In genomic region chr22:46267431-46268279, GRCh38 we compare ENCODE assay signal across 8 cellular contexts. TPM values are rescaled to one million over a fixed set of nuclear protein-coding genes. Genes with fewer than 3 reads are reported as not detected.
A peak's percentile ranks its signal among the peaks of the same experiment; 100 is the strongest.
DNase-seq lines count a peak whose midpoint lies in the region; ATAC-seq, FAIRE-seq and TF ChIP-seq lines count a peak whose summit lies in the region.

TTC38 (plus strand) TSS chr22:46268008; CDS start chr22:46268040, 32 bp downstream.

- ATAC-seq in SK-N-SH treated with all-trans-retinoic acid at 6 μM for 48 hours, result peak; percentile 98
- ATAC-seq in activated naive CD8-positive, alpha-beta T cell treated with anti-CD3 and anti-CD28 coated beads, Interleukin-2, amount 50 U/mL, for 24 hours, result peak; percentile 66

- H3K27me3 ChIP-seq in neutrophil (peaks cover 12% of the 10 kb centered on the region), uterus (no peaks in the 10 kb centered on the region)

- TF ChIP-seq CTCF in neutrophil (IDR thresholded peaks at IDR 0.05) (no peak), uterus (IDR thresholded peaks at IDR 0.05) (no peak)

- H3K4me3 ChIP-seq in neutrophil (ENCODE audit: low read depth in 1 of 2, low read length in 1 of 2) (peak within 1 kb of the TSS; percentile 74 to 77), uterus (peak within 1 kb of the TSS; percentile 70 to 79)

- H3K4me1 ChIP-seq in neutrophil (ENCODE audit: control insufficient read depth in 1 of 2, insufficient read depth in 1 of 2, low read depth in 1 of 2, low read length in 1 of 2), result peaks cover 22 to 27% of the 10 kb centered on the region in 2 experiments
- H3K4me1 ChIP-seq in uterus, result peaks cover 6 to 12% of the 10 kb centered on the region in 2 donors

- peaks cover 12% of the 10 kb centered on the region for H3K4me1 Mint-ChIP-seq in activated naive CD8-positive, alpha-beta T cell treated with anti-CD3 and anti-CD28 coated beads, Interleukin-2, amount 50 U/mL, for 24 hours

- peaks cover 23% of the 10 kb centered on the region for H3K27me3 Mint-ChIP-seq in activated naive CD8-positive, alpha-beta T cell treated with anti-CD3 and anti-CD28 coated beads, Interleukin-2, amount 50 U/mL, for 24 hours

- H3K9me3 Mint-ChIP-seq in activated naive CD8-positive, alpha-beta T cell treated with anti-CD3 and anti-CD28 coated beads, Interleukin-2, amount 50 U/mL, for 24 hours, result peaks cover 9% of the 10 kb centered on the region

- H3K27ac ChIP-seq in neutrophil, result peak within 1 kb of the TSS; percentile 44
- H3K27ac ChIP-seq in uterus, result peak within 1 kb of the TSS; percentile 73 to 87

- H3K4me3 Mint-ChIP-seq in activated naive CD8-positive, alpha-beta T cell treated with anti-CD3 and anti-CD28 coated beads, Interleukin-2, amount 50 U/mL, for 24 hours, result peak within 1 kb of the TSS; percentile 81

- intact Hi-C loops in uterus (cut with DNase I; ENCODE audit: low total_unique reads), result no loop called here

- peaks cover 8% of the 10 kb centered on the region for H3K36me3 ChIP-seq in neutrophil
- no peaks in the 10 kb centered on the region for H3K36me3 ChIP-seq in uterus

- no peaks in the 10 kb centered on the region for H3K36me3 Mint-ChIP-seq in activated naive CD8-positive, alpha-beta T cell treated with anti-CD3 and anti-CD28 coated beads, Interleukin-2, amount 50 U/mL, for 24 hours (ENCODE audit: low read depth)

- DNase-seq in C1 segment of cervical spinal cord (lab: John Stamatoyannopoulos, UW) (peak in 13 of 14 donors; percentile 46 to 88 (median 76)), GM19239 (ENCODE audit: insufficient read length, low spot score) (peak; percentile 97), HUDEP-2 (lab: John Stamatoyannopoulos, UW; ENCODE audit: unreplicated experiment in 76 of 76) (peak in 73 of 76 experiments; percentile 19 to 86 (median 69)), glomerular visceral epithelial cell (ENCODE audit: extremely low spot score) (peak; percentile 85), uterus (peak; percentile 89 to 90)
- DNase-seq in activated naive CD8-positive, alpha-beta T cell treated with anti-CD3 and anti-CD28 coated beads, Interleukin-2, amount 50 U/mL, for 24 hours, result peak; percentile 59

- H3K27ac Mint-ChIP-seq in activated naive CD8-positive, alpha-beta T cell treated with anti-CD3 and anti-CD28 coated beads, Interleukin-2, amount 50 U/mL, for 24 hours, result no peak within 1 kb of the TSS

- FAIRE-seq in GM19239 (lab: Jason Lieb, UNC), result peak; percentile 83

- H3K9me3 ChIP-seq in neutrophil (no peaks in the 10 kb centered on the region), uterus (no peaks in the 10 kb centered on the region)

- TF ChIP-seq POLR2A in uterus (IDR thresholded peaks at IDR 0.05), result peak in 1 of 2 donors; percentile 50

TF ChIP-seq in SK-N-SH treated with all-trans-retinoic acid at 6 μM for 48 hours, 23 proteins besides CTCF, POLR2A, EP300 and RAD21:
- TF ChIP-seq ZFP30 (CRISPR knock-in tag; IDR thresholded peaks at IDR 0.05), result no peak
- TF ChIP-seq, protein P1, sequence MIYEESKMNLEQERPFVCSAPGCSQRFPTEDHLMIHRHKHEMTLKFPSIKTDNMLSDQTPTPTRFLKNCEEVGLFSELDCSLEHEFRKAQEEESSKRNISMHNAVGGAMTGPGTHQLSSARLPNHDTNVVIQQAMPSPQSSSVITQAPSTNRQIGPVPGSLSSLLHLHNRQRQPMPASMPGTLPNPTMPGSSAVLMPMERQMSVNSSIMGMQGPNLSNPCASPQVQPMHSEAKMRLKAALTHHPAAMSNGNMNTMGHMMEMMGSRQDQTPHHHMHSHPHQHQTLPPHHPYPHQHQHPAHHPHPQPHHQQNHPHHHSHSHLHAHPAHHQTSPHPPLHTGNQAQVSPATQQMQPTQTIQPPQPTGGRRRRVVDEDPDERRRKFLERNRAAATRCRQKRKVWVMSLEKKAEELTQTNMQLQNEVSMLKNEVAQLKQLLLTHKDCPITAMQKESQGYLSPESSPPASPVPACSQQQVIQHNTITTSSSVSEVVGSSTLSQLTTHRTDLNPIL (CRISPR knock-in tag; IDR thresholded peaks at IDR 0.05; ENCODE audit: low read depth), result no peak
- TF ChIP-seq PPARA (CRISPR knock-in tag; IDR thresholded peaks at IDR 0.05; ENCODE audit: borderline replicate concordance), result no peak
- no peak for TF ChIP-seq ZNF8 (CRISPR knock-in tag; IDR thresholded peaks at IDR 0.05)

RNA-seq across cellular contexts. Expression of gene TTC38, which starts in this region (rescaled TPM):
- 10 to 100 TPM in 3 of 4 donors, 1 to 10 TPM in 1; 7.7 to 50.0 (median 45.0) TPM for total RNA-seq in uterus

Comparison
In these comparisons a context has a peak if more than half of its experiments do, and no peak if none do; other contexts are left out.
1. Peak in every context shown above with its lines: DNase-seq, ATAC-seq, H3K4me3 ChIP-seq and H3K27ac ChIP-seq.